Comparison of ENCODE assay signal across 10 cellular contexts in the genomic region with DNA sequence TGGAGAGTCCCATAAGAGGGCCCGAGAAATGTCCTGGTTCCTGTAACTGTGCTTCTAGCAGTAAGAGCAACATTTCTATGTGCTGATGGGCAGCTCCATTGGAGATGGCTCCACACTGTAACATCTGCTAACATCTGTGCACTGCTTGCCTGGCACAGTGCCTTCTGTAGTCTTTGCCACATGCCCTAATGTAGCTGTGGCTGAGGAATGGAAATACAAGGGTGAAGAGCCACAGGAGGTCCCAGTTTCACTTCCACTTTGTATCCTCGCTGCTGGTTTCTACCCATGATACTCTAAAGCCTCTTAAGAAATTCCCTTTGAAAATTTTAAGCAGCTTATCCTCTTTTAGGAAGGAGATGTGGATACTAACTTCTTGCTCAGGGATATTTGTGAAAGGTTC.
DNase-seq lines count a peak whose midpoint lies in the region; ATAC-seq and TF ChIP-seq lines count a peak whose summit lies in the region.
"Had no signal": no experiment of that assay in that cellular context is flagged by ENCODE, and none has a peak within 500 bp of the region (broad histone marks: within the 10 kb centered on the region; RNA-seq: fewer than 3 reads in every experiment).

No MANE protein-coding gene starts in this region.

- no peaks in the 10 kb centered on the region for H3K9me3 ChIP-seq in OCI-LY1 (ENCODE audit: low read length)
- H3K9me3 ChIP-seq: neutrophil had no signal

- intact Hi-C loops in activated CD4-positive, alpha-beta T cell treated with anti-CD3 and anti-CD28 coated beads for 36 hours (cut with DNase I, micrococcal nuclease): no loop called here

- H3K4me3 ChIP-seq in OCI-LY1 (ENCODE audit: low read depth, low read length, poor library complexity, severe bottlenecking) (no peak overlapping the region), rectal smooth muscle tissue (ENCODE audit: low read length) (no peak overlapping the region)

- ATAC-seq in HG02763 (IDR thresholded peaks at IDR 0.05; ENCODE audit: unreplicated experiment): peak; percentile 88
- no peak for ATAC-seq in activated CD4-positive, alpha-beta T cell treated with anti-CD3 and anti-CD28 coated beads for 36 hours

- no peaks in the 10 kb centered on the region for H3K36me3 Mint-ChIP-seq in activated CD4-positive, alpha-beta T cell treated with anti-CD3 and anti-CD28 coated beads for 36 hours (ENCODE audit: low read depth)

- H2AFZ ChIP-seq in OCI-LY1 (ENCODE audit: low read length): no peak overlapping the region

- 0 out of 2 replicates have a peak, but pooled peaks cover 3% of the 10 kb centered on the region for H3F3A ChIP-seq in OCI-LY1 (ENCODE audit: insufficient read depth, low read length)

- no peaks in the 10 kb centered on the region for H4K20me1 ChIP-seq in OCI-LY1 (ENCODE audit: insufficient read depth, low read length)

- no peaks in the 10 kb centered on the region for H3K79me2 ChIP-seq in OCI-LY1 (ENCODE audit: insufficient read depth, low read length)

- no peak overlapping the region for H3K4me3 Mint-ChIP-seq in activated CD4-positive, alpha-beta T cell treated with anti-CD3 and anti-CD28 coated beads for 36 hours

- H3K27me3 ChIP-seq in OCI-LY1 (ENCODE audit: insufficient read depth, low read length) (no peaks in the 10 kb centered on the region), rectal smooth muscle tissue (ENCODE audit: control insufficient read depth, insufficient read depth, low read length) (no peaks in the 10 kb centered on the region)
- H3K27me3 ChIP-seq: neutrophil had no signal

- CTCF ChIA-PET in activated CD4-positive, alpha-beta T cell treated with anti-CD3 and anti-CD28 coated beads for 36 hours (lab: Charles Lee): interaction anchor here (1.0 kb wide), 1 partner anchor 22 kb away, joined by 5 read pairs; no protein-coding TSS in a partner anchor

- DNase-seq in DMS 273 (lab: John Stamatoyannopoulos, UW; ENCODE audit: unreplicated experiment) (peak; percentile 12), DMS 273 treated with DMSO at 0.1 percent for 48 hours (lab: John Stamatoyannopoulos, UW) (no peak), GDM1 (lab: John Stamatoyannopoulos, UW) (no peak), COLO668 (lab: John Stamatoyannopoulos, UW; ENCODE audit: unreplicated experiment) (no peak)
- DNase-seq in activated CD4-positive, alpha-beta T cell treated with anti-CD3 and anti-CD28 coated beads for 36 hours: no peak

- H3K9me3 Mint-ChIP-seq in activated CD4-positive, alpha-beta T cell treated with anti-CD3 and anti-CD28 coated beads for 36 hours (ENCODE audit: low read depth): no peaks in the 10 kb centered on the region

- no peak overlapping the region for H3K27ac ChIP-seq in OCI-LY1 (ENCODE audit: low read depth, low read length, poor library complexity, severe bottlenecking)
- peak overlapping the region; percentile 48 for H3K27ac ChIP-seq in rectal smooth muscle tissue (ENCODE audit: low read depth, low read length)
- H3K27ac ChIP-seq: 22Rv1, neutrophil had no signal

- peak overlapping the region; percentile 50 for H3K4me2 ChIP-seq in OCI-LY1 (ENCODE audit: low read length)

- H3K4me1 ChIP-seq in OCI-LY1 (ENCODE audit: insufficient read depth, low read length, severe bottlenecking) (peaks cover 8% of the 10 kb centered on the region), rectal smooth muscle tissue (ENCODE audit: control insufficient read depth, insufficient read depth, low read length) (no peaks in the 10 kb centered on the region)

- POLR2A ChIA-PET in activated CD4-positive, alpha-beta T cell treated with anti-CD3 and anti-CD28 coated beads for 36 hours (lab: Charles Lee): interaction anchor here (0.5 kb wide), 1 partner anchor 219 kb away, joined by 4 read pairs; no protein-coding TSS in a partner anchor

- no peak overlapping the region for H3K27ac Mint-ChIP-seq in activated CD4-positive, alpha-beta T cell treated with anti-CD3 and anti-CD28 coated beads for 36 hours

- no peaks in the 10 kb centered on the region for H3K36me3 ChIP-seq in OCI-LY1 (ENCODE audit: insufficient read depth, low read length)
- H3K36me3 ChIP-seq in rectal smooth muscle tissue (ENCODE audit: control insufficient read depth, insufficient read depth, low read length): no peaks in the 10 kb centered on the region
- H3K36me3 ChIP-seq: neutrophil had no signal

- TF ChIP-seq CTCF in OCI-LY1 (IDR thresholded peaks at IDR 0.05; ENCODE audit: low read length): no peak

- H3K27me3 Mint-ChIP-seq in activated CD4-positive, alpha-beta T cell treated with anti-CD3 and anti-CD28 coated beads for 36 hours: no peaks in the 10 kb centered on the region

- no peak overlapping the region for H3K9ac ChIP-seq in OCI-LY1 (ENCODE audit: low read length)
- H3K9ac ChIP-seq in rectal smooth muscle tissue (ENCODE audit: low read length): no peak overlapping the region

- H3K9me2 ChIP-seq in OCI-LY1 (ENCODE audit: low read depth, low read length): no peaks in the 10 kb centered on the region

- H3K4me1 Mint-ChIP-seq in activated CD4-positive, alpha-beta T cell treated with anti-CD3 and anti-CD28 coated beads for 36 hours: no peaks in the 10 kb centered on the region
